In genomic region chr10:32961892-32962369, GRCh38 we compare ENCODE assay signal across 8 cellular contexts. TPM values are rescaled to one million over a fixed set of nuclear protein-coding genes. Genes with fewer than 3 reads are reported as not detected.
DNase-seq lines count a peak whose midpoint lies in the region; ATAC-seq, FAIRE-seq and TF ChIP-seq lines count a peak whose summit lies in the region.

No MANE protein-coding gene starts in this region.

- no peaks in the 10 kb centered on the region for H3K36me3 ChIP-seq in hepatocyte (replicated peaks; ENCODE audit: insufficient read depth, low read depth)

- H3K9me3 ChIP-seq in hepatocyte (ENCODE audit: low read depth), result no peaks in the 10 kb centered on the region

- no peaks in the 10 kb centered on the region for H3K9me2 ChIP-seq in hepatocyte (replicated peaks; ENCODE audit: insufficient read depth)

- 63% methylated on average over 2 of the region's 2 CpGs for WGBS in hepatocyte (ENCODE audit: low lambda C conversion rate, missing lambda C conversion rate)

- peak; percentile 97 for FAIRE-seq in H54 (lab: Jason Lieb, UNC)

- no peaks in the 10 kb centered on the region for H3K27me3 ChIP-seq in hepatocyte

- TF ChIP-seq POLR2A in H54 (IDR thresholded peaks at IDR 0.05; ENCODE audit: low read depth, low read length), result no peak

- no peak overlapping the region for H3K4me3 Mint-ChIP-seq in stimulated activated memory B cell treated with anti-CD40 and anti-IgM and Interleukin-4, amounts not matched to agents 10 μg/mL and 1 μg/mL and 100 μg/mL, for 72 hours

- H2AFZ ChIP-seq in hepatocyte, result no peak overlapping the region

- no peak for TF ChIP-seq CTCF in WI38 (IDR thresholded peaks at IDR 0.05; ENCODE audit: low read depth, low read length)
- TF ChIP-seq CTCF in hepatocyte (IDR thresholded peaks at IDR 0.05; ENCODE audit: poor library complexity), result no peak

- DNase-seq in H54 (ENCODE audit: insufficient read length, low spot score) (no peak), hepatocyte (ENCODE audit: low spot score) (peak; percentile 38), NCI-H1930 (lab: John Stamatoyannopoulos, UW) (no peak), NCI-H82 (lab: John Stamatoyannopoulos, UW) (no peak)
- no peak for DNase-seq in stimulated activated CD4-positive, alpha-beta T cell treated with anti-CD3 and anti-CD28 coated beads, Interleukin-4, amount 100 ng/mL, for 1 hour

- peak overlapping the region; percentile 59 for H3K27ac ChIP-seq in hepatocyte

- no peaks in the 10 kb centered on the region for H3K36me3 Mint-ChIP-seq in stimulated activated memory B cell treated with anti-CD40 and anti-IgM and Interleukin-4, amounts not matched to agents 10 μg/mL and 1 μg/mL and 100 μg/mL, for 72 hours

- H3K4me3 ChIP-seq in WI38 (ENCODE audit: low read depth, low read length) (peak overlapping the region; percentile 23), hepatocyte (no peak overlapping the region)

- H3K9me3 Mint-ChIP-seq in stimulated activated memory B cell treated with anti-CD40 and anti-IgM and Interleukin-4, amounts not matched to agents 10 μg/mL and 1 μg/mL and 100 μg/mL, for 72 hours, result peaks cover 3% of the 10 kb centered on the region

- ATAC-seq in stimulated activated memory B cell treated with anti-CD40 and anti-IgM and Interleukin-4, amounts not matched to agents 10 μg/mL and 1 μg/mL and 100 μg/mL, for 72 hours, result no peak
- no peak for ATAC-seq in HG03520 (IDR thresholded peaks at IDR 0.05; ENCODE audit: unreplicated experiment)

- H3K4me2 ChIP-seq in hepatocyte, result no peak overlapping the region

- H3K27me3 Mint-ChIP-seq in stimulated activated memory B cell treated with anti-CD40 and anti-IgM and Interleukin-4, amounts not matched to agents 10 μg/mL and 1 μg/mL and 100 μg/mL, for 72 hours, result no peaks in the 10 kb centered on the region

- H3K79me2 ChIP-seq in hepatocyte, result peaks cover 33% of the 10 kb centered on the region

- peaks cover 39% of the 10 kb centered on the region for H3K4me1 Mint-ChIP-seq in stimulated activated memory B cell treated with anti-CD40 and anti-IgM and Interleukin-4, amounts not matched to agents 10 μg/mL and 1 μg/mL and 100 μg/mL, for 72 hours

- H4K20me1 ChIP-seq in hepatocyte (ENCODE audit: insufficient read depth, poor library complexity, severe bottlenecking), result peaks cover 5% of the 10 kb centered on the region

- peak overlapping the region; percentile 54 for H3K27ac Mint-ChIP-seq in stimulated activated memory B cell treated with anti-CD40 and anti-IgM and Interleukin-4, amounts not matched to agents 10 μg/mL and 1 μg/mL and 100 μg/mL, for 72 hours

- H3K4me1 ChIP-seq in hepatocyte (ENCODE audit: insufficient read depth), result peaks cover 14% of the 10 kb centered on the region

RNA-seq across cellular contexts. Expression of gene ITGB1, which starts 3.9 kb away (rescaled TPM):
- total RNA-seq in hepatocyte, result 552 and 564 TPM in 2 replicates
- polyA plus RNA-seq in hepatocyte, result 291 and 292 TPM in 2 replicates
